ENCODE assay signal across 15 cellular contexts in the genomic region with DNA sequence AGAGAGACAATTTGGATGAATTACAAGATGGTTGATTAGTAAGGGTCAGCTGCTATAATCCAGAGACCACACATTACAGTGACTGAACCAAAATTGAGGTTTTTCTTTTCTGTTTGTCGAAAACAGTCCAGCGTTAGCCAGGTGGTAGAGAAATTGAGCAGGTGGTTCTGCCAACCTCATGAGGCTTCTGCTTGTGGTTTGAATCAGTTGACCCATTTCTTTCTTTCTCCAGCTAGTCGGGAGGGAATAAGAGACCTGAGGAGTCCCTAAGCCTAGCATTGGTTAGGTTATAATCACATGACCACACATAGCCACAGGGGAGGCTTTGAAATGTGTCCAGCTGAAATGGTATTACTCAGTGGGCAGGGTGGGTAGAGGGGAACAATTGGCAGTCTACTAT.
DNase-seq lines count a peak whose midpoint lies in the region; ATAC-seq and TF ChIP-seq lines count a peak whose summit lies in the region.
"Had no signal": no experiment of that assay in that cellular context is flagged by ENCODE, and none has a peak within 500 bp of the region (broad histone marks: within the 10 kb centered on the region; RNA-seq: fewer than 3 reads in every experiment).

No MANE protein-coding gene starts in this region.

- H3K27ac ChIP-seq in cardiac muscle cell (peak overlapping the region; percentile 17), MM.1S (ENCODE audit: low read length) (no peak overlapping the region), PC-9 (no peak overlapping the region)
- H3K27ac ChIP-seq: GM23248 had no signal

- no peak for ATAC-seq in Right ventricle myocardium inferior

- no peak overlapping the region for H3K9ac ChIP-seq in MM.1S (ENCODE audit: low read length)
- H3K9ac ChIP-seq: GM23248 had no signal

- no peaks in the 10 kb centered on the region for H3K27me3 ChIP-seq in cardiac muscle cell
- H3K27me3 ChIP-seq in MM.1S (replicated peaks; ENCODE audit: insufficient read depth, low read length), result no peaks in the 10 kb centered on the region
- no peaks in the 10 kb centered on the region for H3K27me3 ChIP-seq in PC-9 (ENCODE audit: insufficient read depth, low read depth)

- H3K9me3 ChIP-seq in cardiac muscle cell (ENCODE audit: low read depth) (no peaks in the 10 kb centered on the region), MM.1S (replicated peaks; ENCODE audit: insufficient read depth, low read length) (no peaks in the 10 kb centered on the region), PC-9 (ENCODE audit: insufficient read depth, low read depth) (no peaks in the 10 kb centered on the region)

- CTCF ChIA-PET in PC-9 (lab: Charles Lee), result no interaction called here

- H3K27ac Mint-ChIP-seq in endothelial cell (ENCODE audit: unreplicated experiment), result peak overlapping the region; percentile 94
- H3K27ac Mint-ChIP-seq: CD4-positive, CD25-positive, alpha-beta regulatory T cell had no signal

- H3F3A ChIP-seq in MM.1S (ENCODE audit: insufficient read depth, low read length) (no peaks in the 10 kb centered on the region), PC-9 (ENCODE audit: insufficient read depth, low read depth) (no peaks in the 10 kb centered on the region)

- peaks cover 6% of the 10 kb centered on the region for H3K4me1 ChIP-seq in cardiac muscle cell (ENCODE audit: low read depth)
- H3K4me1 ChIP-seq in MM.1S (ENCODE audit: low read length), result no peaks in the 10 kb centered on the region
- H3K4me1 ChIP-seq in PC-9 (replicated peaks; ENCODE audit: insufficient read depth), result no peaks in the 10 kb centered on the region

- peaks cover 9% of the 10 kb centered on the region for H3K9me3 Mint-ChIP-seq in endothelial cell (ENCODE audit: unreplicated experiment)
- H3K9me3 Mint-ChIP-seq: CD8-positive, alpha-beta memory T cell had no signal

- no peak for TF ChIP-seq POLR2A in lower leg skin (IDR thresholded peaks at IDR 0.05)

- peaks cover 17% of the 10 kb centered on the region for H3K4me1 Mint-ChIP-seq in endothelial cell (ENCODE audit: unreplicated experiment)
- H3K4me1 Mint-ChIP-seq: CD4-positive, CD25-positive, alpha-beta regulatory T cell; CD8-positive, alpha-beta memory T cell had no signal

- POLR2A ChIA-PET in PC-9 (lab: Charles Lee; ENCODE audit: unreplicated experiment), result no interaction called here

- no peaks in the 10 kb centered on the region for H3K79me2 ChIP-seq in MM.1S (ENCODE audit: low read length)
- no peaks in the 10 kb centered on the region for H3K79me2 ChIP-seq in PC-9 (ENCODE audit: low read depth)

- 75 to 80% methylated on average over 3 of the region's 3 CpGs for WGBS in lower leg skin, 2 donors

- H3K36me3 Mint-ChIP-seq in endothelial cell (ENCODE audit: low read depth, unreplicated experiment), result peaks cover under 1% of the 10 kb centered on the region
- H3K36me3 Mint-ChIP-seq: CD4-positive, CD25-positive, alpha-beta regulatory T cell; CD8-positive, alpha-beta memory T cell had no signal

- no TSS peak for BruUV-seq in PC-9 (replicated peaks; lab: Mats Ljungman, UMichigan)

- H3K4me2 ChIP-seq in MM.1S (ENCODE audit: low read depth, low read length), result no peak overlapping the region
- H3K4me2 ChIP-seq in PC-9, result no peak overlapping the region

- H3K9me2 ChIP-seq in MM.1S (replicated peaks; ENCODE audit: insufficient read depth, low read length) (no peaks in the 10 kb centered on the region), PC-9 (ENCODE audit: insufficient read depth) (no peaks in the 10 kb centered on the region)

- H3K4me3 ChIP-seq in cardiac muscle cell (no peak overlapping the region), MM.1S (ENCODE audit: low read length) (no peak overlapping the region), lower leg skin (ENCODE audit: low read depth, poor library complexity, severe bottlenecking) (no peak overlapping the region), PC-9 (no peak overlapping the region)
- H3K4me3 ChIP-seq: GM23248 had no signal

- H3K36me3 ChIP-seq in cardiac muscle cell (no peaks in the 10 kb centered on the region), MM.1S (replicated peaks; ENCODE audit: insufficient read depth, low read length) (no peaks in the 10 kb centered on the region), PC-9 (ENCODE audit: low read depth) (no peaks in the 10 kb centered on the region)

- H3K27me3 Mint-ChIP-seq in endothelial cell (ENCODE audit: unreplicated experiment), result peaks cover 4% of the 10 kb centered on the region
- H3K27me3 Mint-ChIP-seq: CD4-positive, CD25-positive, alpha-beta regulatory T cell had no signal

- no peak overlapping the region for H3K4me3 Mint-ChIP-seq in endothelial cell (ENCODE audit: unreplicated experiment)
- H3K4me3 Mint-ChIP-seq: CD4-positive, CD25-positive, alpha-beta regulatory T cell; CD8-positive, alpha-beta memory T cell had no signal

- no peak for TF ChIP-seq CTCF in cardiac muscle cell (IDR thresholded peaks at IDR 0.05; ENCODE audit: low read depth, low read length)
- TF ChIP-seq CTCF in MM.1S (IDR thresholded peaks at IDR 0.05; ENCODE audit: low read length), result no peak
- TF ChIP-seq CTCF in endothelial cell (IDR thresholded peaks at IDR 0.05; ENCODE audit: unreplicated experiment), result no peak
- TF ChIP-seq CTCF in lower leg skin (IDR thresholded peaks at IDR 0.05), result no peak
- no peak for TF ChIP-seq CTCF in PC-9 (conservative IDR thresholded peaks at IDR 0.05)

- DNase-seq in cardiac muscle cell (ENCODE audit: low read depth in 1 of 2, low spot score in 1 of 2), result no peak
- no peak for DNase-seq in Right ventricle myocardium inferior (ENCODE audit: missing footprints)
- DNase-seq in MM.1S, result peak; percentile 7
- no peak for DNase-seq in endothelial cell (ENCODE audit: low spot score)
- no peak for DNase-seq in lower leg skin (ENCODE audit: low spot score in 2 of 2)
- DNase-seq in PC-9, result no peak
- DNase-seq in NCI-H187 treated with DMSO at 0.1 percent for 48 hours (lab: John Stamatoyannopoulos, UW), result no peak
- DNase-seq: 8988T; C1 segment of cervical spinal cord; CD4-positive, CD25-positive, alpha-beta regulatory T cell; CD8-positive, alpha-beta memory T cell; COR-L47; GDM1; GM23248; HCEC 1CT had no signal

- intact Hi-C loops in Right ventricle myocardium inferior (cut with DNase I), result no loop called here
- intact Hi-C loops in lower leg skin (cut with DNase I; ENCODE audit: low total_unique reads), result no loop called here
- intact Hi-C loops in PC-9 (cut with micrococcal nuclease; ENCODE audit: unreplicated experiment), result loop anchor here (10.0 kb wide), 1 partner anchor 62 kb away; no protein-coding TSS in a partner anchor

- no peak overlapping the region for H2AFZ ChIP-seq in MM.1S (ENCODE audit: low read length)
- no peak overlapping the region for H2AFZ ChIP-seq in PC-9
- H2AFZ ChIP-seq: GM23248 had no signal

- no peaks in the 10 kb centered on the region for H4K20me1 ChIP-seq in MM.1S (ENCODE audit: insufficient read depth, low read length)
- H4K20me1 ChIP-seq in PC-9 (ENCODE audit: insufficient read depth), result no peaks in the 10 kb centered on the region
